In genomic region chr5:127428748-127429147, GRCh38 we compare ENCODE assay signal across 21 cellular contexts.
DNase-seq lines count a peak whose midpoint lies in the region; ATAC-seq and TF ChIP-seq lines count a peak whose summit lies in the region.
"Had no signal": no experiment of that assay in that cellular context is flagged by ENCODE, and none has a peak within 500 bp of the region (broad histone marks: within the 10 kb centered on the region; RNA-seq: fewer than 3 reads in every experiment).

No MANE protein-coding gene starts in this region.

- ATAC-seq in right cardiac atrium: peak; percentile 41 to 76
- no peak for ATAC-seq in HG02885 (IDR thresholded peaks at IDR 0.05; ENCODE audit: poor library complexity, unreplicated experiment)
- ATAC-seq in HG02588 (IDR thresholded peaks at IDR 0.05; ENCODE audit: unreplicated experiment): no peak
- ATAC-seq: activated T-cell treated with anti-CD3 and anti-CD28 coated beads, Interleukin-2, amount 50 U/mL, for 72 hours; lower lobe of right lung; stimulated activated naive B cell treated with anti-CD40 and anti-IgM and Interleukin-4, amounts not matched to agents 10 μg/mL and 1 μg/mL and 100 μg/mL, for 72 hours had no signal

- DNase-seq in right cardiac atrium: no peak
- DNase-seq in cardiac septum (ENCODE audit: low spot score): no peak
- DNase-seq in globus pallidus (ENCODE audit: low spot score): peak; percentile 86
- DNase-seq in SW 1271 (lab: John Stamatoyannopoulos, UW): no peak
- DNase-seq in brain microvascular endothelial cell: no peak
- DNase-seq: activated CD4-positive, CD25-positive, alpha-beta regulatory T cell; activated T-cell treated with anti-CD3 and anti-CD28 coated beads, Interleukin-2, amount 50 U/mL, for 72 hours; COR-L47; H9; lower lobe of right lung; NCI-H187 treated with DMSO at 0.1 percent for 48 hours; NCI-H446 treated with DMSO at 0.1 percent for 48 hours; nephron progenitor cell; SHP77; stimulated activated naive B cell treated with anti-CD40 and anti-IgM and Interleukin-4, amounts not matched to agents 10 μg/mL and 1 μg/mL and 100 μg/mL, for 72 hours; upper lobe of left lung had no signal

- H2AFZ ChIP-seq in neuron (ENCODE audit: low read depth, low read length): peak overlapping the region; percentile 3

- H3K4me3 ChIP-seq in right cardiac atrium (ENCODE audit: low read length) (no peak overlapping the region), neuron (ENCODE audit: low read length) (no peak overlapping the region), brain microvascular endothelial cell (ENCODE audit: low read depth, low read length) (no peak overlapping the region)
- H3K4me3 ChIP-seq: breast epithelium, lower lobe of right lung, upper lobe of left lung had no signal

- H3K9me3 ChIP-seq in right cardiac atrium (ENCODE audit: control insufficient read depth, low read length) (no peaks in the 10 kb centered on the region), neuron (ENCODE audit: low read length) (peaks cover 7% of the 10 kb centered on the region)
- H3K9me3 ChIP-seq: breast epithelium, lower lobe of right lung, upper lobe of left lung had no signal

- intact Hi-C loops in right cardiac atrium (cut with DNase I): no loop called here
- intact Hi-C loops in cardiac septum (cut with DNase I): no loop called here

- H3K36me3 ChIP-seq in neuron (ENCODE audit: insufficient read depth, low read length) (no peaks in the 10 kb centered on the region), brain microvascular endothelial cell (replicated peaks) (no peaks in the 10 kb centered on the region)
- H3K36me3 ChIP-seq: breast epithelium, lower lobe of right lung, upper lobe of left lung had no signal

- no peak for TF ChIP-seq CTCF in brain microvascular endothelial cell (IDR thresholded peaks at IDR 0.05; ENCODE audit: low read depth, low read length, missing control alignments)

- H3K4me1 ChIP-seq in right cardiac atrium (ENCODE audit: control insufficient read depth, insufficient read depth, low read length) (peaks cover 7% of the 10 kb centered on the region), neuron (ENCODE audit: insufficient read depth, low read length) (peaks cover 33% of the 10 kb centered on the region)
- H3K4me1 ChIP-seq: breast epithelium, lower lobe of right lung, upper lobe of left lung had no signal

- 27% methylated on average over 5 of the region's 5 CpGs for WGBS in right cardiac atrium

- H3K27ac ChIP-seq in right cardiac atrium (ENCODE audit: low read length) (no peak overlapping the region), brain microvascular endothelial cell (no peak overlapping the region)
- H3K27ac ChIP-seq: breast epithelium, HL-60, lower lobe of right lung, upper lobe of left lung had no signal

- H3K27me3 ChIP-seq in right cardiac atrium (ENCODE audit: control insufficient read depth, insufficient read depth) (no peaks in the 10 kb centered on the region), neuron (ENCODE audit: insufficient read depth, low read length) (no peaks in the 10 kb centered on the region), brain microvascular endothelial cell (replicated peaks) (no peaks in the 10 kb centered on the region)
- H3K27me3 ChIP-seq: breast epithelium, upper lobe of left lung had no signal

- in situ Hi-C loops in brain microvascular endothelial cell (cut with HindIII; ENCODE audit: low pct_ligation_motif_present, low sequenced_read_pairs): no loop called here

Comparison
In these comparisons a context has a peak if more than half of its experiments do, and no peak if none do; other contexts are left out.
1. ATAC-seq: peak in right cardiac atrium (2 of 2); none in HG02885 (single experiment) and HG02588 (single experiment).